Comparison of ENCODE assay signal across 19 cellular contexts in the genomic region with DNA sequence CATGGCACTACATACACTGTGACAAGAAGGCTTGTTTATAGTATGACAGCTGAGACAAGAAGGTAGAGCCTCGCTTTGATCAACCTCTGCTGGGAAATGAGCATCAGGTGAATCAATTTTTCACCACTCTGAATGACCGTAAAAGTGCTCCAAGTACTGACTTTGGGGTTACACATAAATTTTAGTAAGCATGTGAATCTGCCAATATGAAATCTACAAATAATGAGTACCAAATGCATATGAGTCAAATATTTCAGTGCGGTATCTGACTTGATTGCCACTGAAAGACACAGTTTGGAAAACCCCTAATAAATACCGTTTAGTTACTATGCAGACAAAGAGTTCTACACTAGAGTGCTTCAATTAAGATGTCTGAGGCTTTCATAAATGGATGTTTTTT.
DNase-seq lines count a peak whose midpoint lies in the region; ATAC-seq, FAIRE-seq and TF ChIP-seq lines count a peak whose summit lies in the region.
"Had no signal": no experiment of that assay in that cellular context is flagged by ENCODE, and none has a peak within 500 bp of the region (broad histone marks: within the 10 kb centered on the region; RNA-seq: fewer than 3 reads in every experiment).

No MANE protein-coding gene starts in this region.

- no peaks in the 10 kb centered on the region for H3K9me3 ChIP-seq in astrocyte (ENCODE audit: insufficient read depth, low read depth, low read length)
- H3K9me3 ChIP-seq in sigmoid colon, result no peaks in the 10 kb centered on the region
- H3K9me3 ChIP-seq: adrenal gland, lower lobe of right lung, testis had no signal

- peaks cover 9% of the 10 kb centered on the region for H3K79me2 ChIP-seq in astrocyte (ENCODE audit: insufficient read depth, low read length)

- H3K27me3 ChIP-seq in astrocyte (ENCODE audit: insufficient read depth, low read length), result no peaks in the 10 kb centered on the region
- H3K27me3 ChIP-seq in sigmoid colon, result no peaks in the 10 kb centered on the region
- H3K27me3 ChIP-seq: adrenal gland, foreskin keratinocyte, testis had no signal

- H4K20me1 ChIP-seq in astrocyte (ENCODE audit: insufficient read depth, low read length), result no peaks in the 10 kb centered on the region

- TF ChIP-seq CTCF in astrocyte (IDR thresholded peaks at IDR 0.05; ENCODE audit: insufficient read depth, low read depth, low read length), result no peak
- TF ChIP-seq CTCF in sigmoid colon (IDR thresholded peaks at IDR 0.05), result no peak

- H3K4me1 ChIP-seq in astrocyte (ENCODE audit: insufficient read depth, low read length) (peaks cover 13% of the 10 kb centered on the region), sigmoid colon (peaks cover 0 to 19% (median 6%) of the 10 kb centered on the region in 4 donors)
- H3K4me1 ChIP-seq: adrenal gland, lower lobe of right lung, testis had no signal

- H3K27ac ChIP-seq in astrocyte (ENCODE audit: low read depth, low read length) (no peak overlapping the region), sigmoid colon (no peak overlapping the region)
- H3K27ac ChIP-seq: adrenal gland, foreskin keratinocyte, lower lobe of right lung, PC-9, testis had no signal

- H3K36me3 ChIP-seq in astrocyte (ENCODE audit: insufficient read depth, low read length) (no peaks in the 10 kb centered on the region), sigmoid colon (peaks cover 0 to 18% (median 0%) of the 10 kb centered on the region in 4 donors)

- H3K9me3 Mint-ChIP-seq in activated CD4-positive, alpha-beta T cell treated with anti-CD3 and anti-CD28 coated beads, Interleukin-2, amount 10 ng/mL, durations not matched to agents 7 days and 5 days, result no peaks in the 10 kb centered on the region
- H3K9me3 Mint-ChIP-seq in astrocyte (ENCODE audit: unreplicated experiment), result no peaks in the 10 kb centered on the region
- H3K9me3 Mint-ChIP-seq: CD8-positive, alpha-beta T cell had no signal

- peak overlapping the region; percentile 33 for H3K27ac Mint-ChIP-seq in activated CD4-positive, alpha-beta T cell treated with anti-CD3 and anti-CD28 coated beads, Interleukin-2, amount 10 ng/mL, durations not matched to agents 7 days and 5 days
- no peak overlapping the region for H3K27ac Mint-ChIP-seq in astrocyte (ENCODE audit: unreplicated experiment)
- H3K27ac Mint-ChIP-seq: CD8-positive, alpha-beta T cell had no signal

- H3K4me3 ChIP-seq in astrocyte (ENCODE audit: insufficient read depth, low read depth, low read length) (no peak overlapping the region), sigmoid colon (no peak overlapping the region)
- H3K4me3 ChIP-seq: adrenal gland, lower lobe of right lung, PC-9, testis had no signal

- peaks cover 2% of the 10 kb centered on the region for H3K4me1 Mint-ChIP-seq in activated CD4-positive, alpha-beta T cell treated with anti-CD3 and anti-CD28 coated beads, Interleukin-2, amount 10 ng/mL, durations not matched to agents 7 days and 5 days
- peaks cover 3% of the 10 kb centered on the region for H3K4me1 Mint-ChIP-seq in astrocyte (ENCODE audit: low read depth, unreplicated experiment)

- POLR2A ChIA-PET in activated CD4-positive, alpha-beta T cell treated with anti-CD3 and anti-CD28 coated beads, Interleukin-2, amount 10 ng/mL, durations not matched to agents 7 days and 5 days (lab: Charles Lee), result no interaction called here

- H2AFZ ChIP-seq in astrocyte (ENCODE audit: low read depth, low read length), result no peak overlapping the region
- H2AFZ ChIP-seq: PC-9 had no signal

- CTCF ChIA-PET in activated CD4-positive, alpha-beta T cell treated with anti-CD3 and anti-CD28 coated beads, Interleukin-2, amount 10 ng/mL, durations not matched to agents 7 days and 5 days (lab: Charles Lee), result no interaction called here

- FAIRE-seq in astrocyte (lab: Jason Lieb, UNC), result peak; percentile 13
- FAIRE-seq: endometrium, H1, HTR-8/SVneo had no signal

- peaks cover 31% of the 10 kb centered on the region for H3K36me3 Mint-ChIP-seq in activated CD4-positive, alpha-beta T cell treated with anti-CD3 and anti-CD28 coated beads, Interleukin-2, amount 10 ng/mL, durations not matched to agents 7 days and 5 days (ENCODE audit: low read depth)
- peaks cover 2% of the 10 kb centered on the region for H3K36me3 Mint-ChIP-seq in astrocyte (ENCODE audit: low read depth, unreplicated experiment)

- H3K4me3 Mint-ChIP-seq in activated CD4-positive, alpha-beta T cell treated with anti-CD3 and anti-CD28 coated beads, Interleukin-2, amount 10 ng/mL, durations not matched to agents 7 days and 5 days, result no peak overlapping the region
- no peak overlapping the region for H3K4me3 Mint-ChIP-seq in astrocyte (ENCODE audit: unreplicated experiment)
- H3K4me3 Mint-ChIP-seq: CD8-positive, alpha-beta T cell had no signal

- intact Hi-C loops in sigmoid colon (cut with DNase I), result no loop called here

- no peak for TF ChIP-seq POLR2A in sigmoid colon (IDR thresholded peaks at IDR 0.05)

- TF ChIP-seq EP300 in sigmoid colon (IDR thresholded peaks at IDR 0.05), result no peak

- no peaks in the 10 kb centered on the region for H3K27me3 Mint-ChIP-seq in activated CD4-positive, alpha-beta T cell treated with anti-CD3 and anti-CD28 coated beads, Interleukin-2, amount 10 ng/mL, durations not matched to agents 7 days and 5 days
- no peaks in the 10 kb centered on the region for H3K27me3 Mint-ChIP-seq in astrocyte (ENCODE audit: low read depth, unreplicated experiment)

- peak; percentile 26 for ATAC-seq in GM19324 (IDR thresholded peaks at IDR 0.05; ENCODE audit: low FRiP score, unreplicated experiment)
- ATAC-seq in HG03108 (IDR thresholded peaks at IDR 0.05; ENCODE audit: unreplicated experiment), result peak; percentile 29
- ATAC-seq: CD8-positive, alpha-beta T cell; foreskin keratinocyte had no signal

- H3K4me2 ChIP-seq in astrocyte (ENCODE audit: low read length), result no peak overlapping the region
- H3K4me2 ChIP-seq: PC-9 had no signal

- WGBS in sigmoid colon, 2 donors, result 85 to 86% methylated on average over 4 of the region's 4 CpGs

- DNase-seq in activated CD4-positive, alpha-beta T cell treated with anti-CD3 and anti-CD28 coated beads, Interleukin-2, amount 10 ng/mL, durations not matched to agents 7 days and 5 days, result no peak
- no peak for DNase-seq in activated CD4-positive, alpha-beta T cell treated with anti-CD3 and anti-CD28 coated beads for 48 hours
- DNase-seq in astrocyte (ENCODE audit: low read depth) (no peak), sigmoid colon (no peak), AG20443 (ENCODE audit: low spot score) (no peak), inferior parietal cortex (ENCODE audit: extremely low spot score) (no peak)
- DNase-seq: adrenal gland; CD8-positive, alpha-beta T cell; foreskin keratinocyte; lower lobe of right lung; NCI-H187; NCI-H524; PC-9; testis had no signal

- H3K9ac ChIP-seq in astrocyte (ENCODE audit: low read length), result no peak overlapping the region
